Comparison of ENCODE assay signal across 11 cellular contexts in genomic region chr4:3865986-3866812, GRCh38.
"Had no signal": no experiment of that assay in that cellular context is flagged by ENCODE, and none has a peak within 500 bp of the region (broad histone marks: within the 10 kb centered on the region; RNA-seq: fewer than 3 reads in every experiment).

No MANE protein-coding gene starts in this region.

- H3K27ac ChIP-seq: brain microvascular endothelial cell, dorsolateral prefrontal cortex, parathyroid adenoma had no signal

- H3K4me2 ChIP-seq: smooth muscle cell had no signal

- ATAC-seq: esophagus mucosa; stimulated activated naive B cell treated with anti-CD40 and anti-IgM and Interleukin-4, amounts not matched to agents 10 μg/mL and 1 μg/mL and 100 μg/mL, for 72 hours; T-helper 17 cell had no signal

- H3K36me3 Mint-ChIP-seq: activated naive CD8-positive, alpha-beta T cell; type B pancreatic cell had no signal

- H3K4me3 Mint-ChIP-seq: activated naive CD8-positive, alpha-beta T cell; stimulated activated naive B cell treated with anti-CD40 and anti-IgM and Interleukin-4, amounts not matched to agents 10 μg/mL and 1 μg/mL and 100 μg/mL, for 72 hours; T-helper 17 cell; type B pancreatic cell had no signal

- H3K36me3 ChIP-seq: brain microvascular endothelial cell had no signal

- H3K9ac ChIP-seq: parathyroid adenoma had no signal

- H3K9me3 Mint-ChIP-seq: activated T-helper 2 cell treated with anti-CD3 and anti-CD28 coated beads, Interferon-gamma antibody, Interleukin-2, Interleukin-4, amounts not matched to agents 10 μg/mL and 5 μg/mL and 100 μg/mL, durations not matched to agents 14 hours and 24 hours and 36 hours; type B pancreatic cell had no signal

- H3K4me3 ChIP-seq: dorsolateral prefrontal cortex, smooth muscle cell had no signal

- DNase-seq: brain microvascular endothelial cell; mesenchymal stem cell; stimulated activated naive B cell treated with anti-CD40 and anti-IgM and Interleukin-4, amounts not matched to agents 10 μg/mL and 1 μg/mL and 100 μg/mL, for 72 hours; T-helper 17 cell had no signal

- H3K27ac Mint-ChIP-seq: activated naive CD8-positive, alpha-beta T cell; activated T-helper 2 cell treated with anti-CD3 and anti-CD28 coated beads, Interferon-gamma antibody, Interleukin-2, Interleukin-4, amounts not matched to agents 10 μg/mL and 5 μg/mL and 100 μg/mL, durations not matched to agents 14 hours and 24 hours and 36 hours; stimulated activated naive B cell treated with anti-CD40 and anti-IgM and Interleukin-4, amounts not matched to agents 10 μg/mL and 1 μg/mL and 100 μg/mL, for 72 hours; T-helper 17 cell; type B pancreatic cell had no signal

- H3K79me2 ChIP-seq: parathyroid adenoma had no signal

- H2AFZ ChIP-seq: parathyroid adenoma had no signal

- H3K4me1 ChIP-seq: parathyroid adenoma had no signal
